8 cellular contexts compared by ENCODE assay signal in genomic region chr1:206470692-206471414, GRCh38. TPM values are rescaled to one million over a fixed set of nuclear protein-coding genes. Genes with fewer than 3 reads are reported as not detected.
DNase-seq lines count a peak whose midpoint lies in the region; ATAC-seq and TF ChIP-seq lines count a peak whose summit lies in the region.

No MANE protein-coding gene starts in this region.

- H3K9me3 ChIP-seq in MG63: no peaks in the 10 kb centered on the region
- no peaks in the 10 kb centered on the region for H3K9me3 ChIP-seq in osteoblast (ENCODE audit: low read depth, low read length)

- H3K27ac ChIP-seq in osteoblast (ENCODE audit: low read depth, low read length): peak overlapping the region; percentile 87

- H3K36me3 ChIP-seq in MG63 (peaks cover 3% of the 10 kb centered on the region; the same call in 1 of the 2 replicates), osteoblast (ENCODE audit: insufficient read depth, low read length) (peaks cover 16% of the 10 kb centered on the region)

- H3K4me2 ChIP-seq in osteoblast (ENCODE audit: insufficient read depth, low read length): peak overlapping the region; percentile 93

- ATAC-seq in GM21528 (IDR thresholded peaks at IDR 0.05; ENCODE audit: low FRiP score, unreplicated experiment) (peak; percentile 14), HG02973 (IDR thresholded peaks at IDR 0.05; ENCODE audit: unreplicated experiment) (no peak)

- H3K79me2 ChIP-seq in osteoblast (ENCODE audit: insufficient read depth, low read length): peaks cover 11% of the 10 kb centered on the region

- peaks cover 4% of the 10 kb centered on the region for H4K20me1 ChIP-seq in osteoblast (ENCODE audit: insufficient read depth, low read length)

- peak; percentile 39 for DNase-seq in DMS153 treated with DMSO at 0.1 percent for 48 hours (lab: John Stamatoyannopoulos, UW; ENCODE audit: unreplicated experiment)
- DNase-seq in MG63: peak; percentile 85
- DNase-seq in activated CD8-positive, alpha-beta memory T cell treated with anti-CD3 and anti-CD28 coated beads, Interleukin-2, amount 50 U/mL, for 4 hours: peak; percentile 49
- DNase-seq in fibroblast of peridontal ligament (ENCODE audit: extremely low read depth): peak; percentile 46
- DNase-seq in osteoblast (ENCODE audit: insufficient read length, low spot score, missing footprints): peak; percentile 95
- DNase-seq in effector CD8-positive, alpha-beta T cell (lab: John Stamatoyannopoulos, UW): no peak

- peak overlapping the region; percentile 88 for H2AFZ ChIP-seq in osteoblast (ENCODE audit: low read length)

- peaks cover 32% of the 10 kb centered on the region for H3K4me1 ChIP-seq in osteoblast (ENCODE audit: insufficient read depth, low read length)

- H3K4me3 ChIP-seq in MG63 (peak overlapping the region; percentile 69), osteoblast (ENCODE audit: insufficient read depth, low read length) (peak overlapping the region; percentile 95)

- TF ChIP-seq CTCF in osteoblast (IDR thresholded peaks at IDR 0.05; ENCODE audit: extremely low read depth, low read depth, low read length): no peak

- H3K27me3 ChIP-seq in MG63: no peaks in the 10 kb centered on the region
- H3K27me3 ChIP-seq in osteoblast (ENCODE audit: insufficient read depth, low read length): no peaks in the 10 kb centered on the region

RNA-seq across cellular contexts. Expression of gene IKBKE, which starts 0.6 kb away (rescaled TPM):
- total RNA-seq in MG63 (2014; rRNA removed; shearing (Covaris generic); ENCODE audit: low replicate concordance): 5.5 and 12.9 TPM in 2 replicates
- total RNA-seq in osteoblast: 14.7 and 18.8 TPM in 2 replicates

RNA-seq across cellular contexts. Expression of gene RASSF5, which starts 36.5 kb away (rescaled TPM):
- total RNA-seq in MG63 (2014; rRNA removed; shearing (Covaris generic); ENCODE audit: low replicate concordance): 0.12 and 1.3 TPM in 2 replicates
- total RNA-seq in osteoblast: 0.59 and 0.72 TPM in 2 replicates
